23 cellular contexts compared by ENCODE assay signal in the genomic region with DNA sequence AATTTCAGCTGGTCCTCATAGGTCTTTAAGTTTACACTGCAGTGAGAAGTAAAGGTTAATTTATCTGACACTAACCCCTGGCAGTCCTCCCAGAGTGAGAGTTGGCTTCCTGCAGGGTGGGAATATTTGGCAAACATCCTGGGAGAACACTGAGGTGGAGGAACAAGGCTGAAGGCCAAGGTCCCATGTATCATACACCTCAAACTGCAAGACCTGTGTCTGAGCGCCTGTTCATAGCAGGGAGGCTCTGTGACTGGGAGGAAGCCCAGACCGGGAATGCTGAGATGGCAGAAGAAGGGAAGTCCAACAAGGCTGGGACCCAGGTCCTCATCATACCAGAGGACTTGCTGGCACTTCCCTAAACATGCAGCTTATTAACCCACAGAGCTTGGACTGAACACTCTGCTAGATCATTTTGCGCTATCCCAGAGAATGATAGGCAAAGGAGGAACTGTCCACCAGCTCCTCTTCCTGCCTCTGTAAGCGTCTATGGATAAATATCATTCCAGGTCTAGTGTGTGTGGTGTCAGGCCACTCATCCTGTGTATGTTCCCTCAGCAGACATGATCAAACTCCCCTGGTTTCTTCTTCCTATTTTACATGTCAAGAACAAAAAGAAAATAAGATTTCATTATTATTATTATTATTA.
A peak's percentile ranks its signal among the peaks of the same experiment; 100 is the strongest.
DNase-seq lines count a peak whose midpoint lies in the region; ATAC-seq and TF ChIP-seq lines count a peak whose summit lies in the region.
"Had no signal": no experiment of that assay in that cellular context is flagged by ENCODE, and none has a peak within 500 bp of the region (broad histone marks: within the 10 kb centered on the region; RNA-seq: fewer than 3 reads in every experiment).

No MANE protein-coding gene starts in this region.

- H3K4me2 ChIP-seq in smooth muscle cell: no peak overlapping the region
- H3K4me2 ChIP-seq: A549, BLaER1 had no signal

- no peaks in the 10 kb centered on the region for H4K20me1 ChIP-seq in smooth muscle cell (ENCODE audit: low read depth)
- H4K20me1 ChIP-seq: BLaER1 had no signal

- intact Hi-C loops in Right ventricle myocardium inferior (cut with DNase I) (no loop called here), adrenal gland (cut with DNase I) (no loop called here), stomach (cut with DNase I; ENCODE audit: low total_unique reads) (no loop called here)

- H3K4me3 ChIP-seq in right atrium auricular region (no peak overlapping the region), adrenal gland (no peak overlapping the region), fibroblast of the aortic adventitia (ENCODE audit: low read depth, low read length) (no peak overlapping the region), stomach (no peak overlapping the region), smooth muscle cell (no peak overlapping the region)
- H3K4me3 ChIP-seq: A549, BLaER1, MG63, sigmoid colon had no signal

- 60 to 65% (median 64%) methylated on average over 4 of the region's 4 CpGs for WGBS in adrenal gland, 4 donors
- WGBS in stomach, 5 donors: 60 to 77% (median 71%) methylated on average over 4 of the region's 4 CpGs
- 93% methylated on average over 4 of the region's 4 CpGs for WGBS in smooth muscle cell (ENCODE audit: low lambda C conversion rate)

- ATAC-seq in Right ventricle myocardium inferior (peak; percentile 36), GM21717 (IDR thresholded peaks at IDR 0.05; ENCODE audit: unreplicated experiment) (no peak)
- ATAC-seq: A549; activated CD8-positive, alpha-beta memory T cell treated with anti-CD3 and anti-CD28 coated beads, Interleukin-2, amount 10 ng/mL, durations not matched to agents 7 days and 5 days; naive thymus-derived CD8-positive, alpha-beta T cell; stimulated activated effector memory CD8-positive, alpha-beta T cell treated with anti-CD3 and anti-CD28 coated beads, Interleukin-12 subunit alpha, Interleukin-12 subunit beta, amount 100 ng/mL, for 72 hours had no signal

- no peaks in the 10 kb centered on the region for H3K79me2 ChIP-seq in smooth muscle cell (ENCODE audit: low read depth)

- no peak overlapping the region for H2AFZ ChIP-seq in smooth muscle cell (ENCODE audit: low read depth)

- TF ChIP-seq CTCF in right atrium auricular region (IDR thresholded peaks at IDR 0.05) (no peak), adrenal gland (IDR thresholded peaks at IDR 0.05) (no peak), fibroblast of the aortic adventitia (IDR thresholded peaks at IDR 0.05; ENCODE audit: insufficient read depth, low read length) (no peak), stomach (IDR thresholded peaks at IDR 0.05) (no peak), smooth muscle cell (IDR thresholded peaks at IDR 0.05; ENCODE audit: borderline replicate concordance, insufficient read depth, poor library complexity, severe bottlenecking) (no peak)

- no peak overlapping the region for H3K9ac ChIP-seq in smooth muscle cell (ENCODE audit: low read depth)
- H3K9ac ChIP-seq: BLaER1 had no signal

- TF ChIP-seq EP300 in stomach (IDR thresholded peaks at IDR 0.05): no peak

- no peak overlapping the region for H3K27ac ChIP-seq in right atrium auricular region
- no peak overlapping the region for H3K27ac ChIP-seq in adrenal gland
- H3K27ac ChIP-seq in stomach: no peak overlapping the region
- H3K27ac ChIP-seq in smooth muscle cell (ENCODE audit: low read depth): no peak overlapping the region
- H3K27ac ChIP-seq: A549, BLaER1, sigmoid colon had no signal

- no peak for TF ChIP-seq POLR2A in adrenal gland (IDR thresholded peaks at IDR 0.05)
- TF ChIP-seq POLR2A in stomach (IDR thresholded peaks at IDR 0.05): no peak
- no peak for TF ChIP-seq POLR2A in erythroblast (IDR thresholded peaks at IDR 0.05; ENCODE audit: low read length)

- H3K4me1 ChIP-seq in right atrium auricular region: peaks cover 0 to 16% of the 10 kb centered on the region in 2 donors
- peaks cover 5 to 23% of the 10 kb centered on the region in 2 donors for H3K4me1 ChIP-seq in adrenal gland (replicated peaks in 1 of 2)
- peaks cover 0 to 16% (median 6%) of the 10 kb centered on the region in 4 donors for H3K4me1 ChIP-seq in stomach
- H3K4me1 ChIP-seq in smooth muscle cell (ENCODE audit: low read depth): no peaks in the 10 kb centered on the region
- H3K4me1 ChIP-seq: BLaER1 had no signal

- DNase-seq in Right ventricle myocardium inferior (ENCODE audit: missing footprints): no peak
- no peak for DNase-seq in right atrium auricular region (ENCODE audit: low spot score)
- peak in 5 of 7 donors; percentile 20 to 31 (median 25) for DNase-seq in adrenal gland
- peak; percentile 37 for DNase-seq in fibroblast of the aortic adventitia (ENCODE audit: low read depth)
- peak; percentile 29 for DNase-seq in stomach
- DNase-seq in smooth muscle cell (lab: John Stamatoyannopoulos, UW; ENCODE audit: unreplicated experiment): no peak
- DNase-seq in erythroblast (lab: John Stamatoyannopoulos, UW): no peak
- DNase-seq: activated CD8-positive, alpha-beta memory T cell treated with anti-CD3 and anti-CD28 coated beads, Interleukin-2, amount 10 ng/mL, durations not matched to agents 7 days and 5 days; activated naive CD8-positive, alpha-beta T cell treated with anti-CD3 and anti-CD28 coated beads for 36 hours; dermis blood vessel endothelial cell; foreskin melanocyte; hypothalamus; kidney; MG63; naive thymus-derived CD8-positive, alpha-beta T cell; NCI-H1417 treated with DMSO at 0.1 percent for 48 hours; NCI-H345; RPMI8226; sigmoid colon had no signal

- H3K27me3 ChIP-seq in right atrium auricular region (no peaks in the 10 kb centered on the region), adrenal gland (no peaks in the 10 kb centered on the region), stomach (no peaks in the 10 kb centered on the region), smooth muscle cell (ENCODE audit: low read depth) (no peaks in the 10 kb centered on the region)
- H3K27me3 ChIP-seq: BLaER1, MG63, sigmoid colon had no signal

- no peaks in the 10 kb centered on the region for H3K36me3 ChIP-seq in right atrium auricular region
- no peaks in the 10 kb centered on the region for H3K36me3 ChIP-seq in adrenal gland (replicated peaks in 1 of 2)
- H3K36me3 ChIP-seq in stomach: no peaks in the 10 kb centered on the region
- no peaks in the 10 kb centered on the region for H3K36me3 ChIP-seq in smooth muscle cell (ENCODE audit: low read depth)
- H3K36me3 ChIP-seq: BLaER1, MG63, sigmoid colon had no signal

- no peaks in the 10 kb centered on the region for H3F3A ChIP-seq in smooth muscle cell (ENCODE audit: low read depth)

- H3K9me3 ChIP-seq in right atrium auricular region (no peaks in the 10 kb centered on the region), adrenal gland (replicated peaks in 1 of 3) (no peaks in the 10 kb centered on the region), stomach (no peaks in the 10 kb centered on the region), smooth muscle cell (replicated peaks; ENCODE audit: low read depth) (no peaks in the 10 kb centered on the region)
- H3K9me3 ChIP-seq: A549, BLaER1, MG63, sigmoid colon had no signal

Comparison
In these comparisons a context has a peak if more than half of its experiments do, and no peak if none do; other contexts are left out.
1. DNase-seq: peak in adrenal gland (5 of 7), fibroblast of the aortic adventitia (single experiment) and stomach (single experiment); none in Right ventricle myocardium inferior (single experiment), right atrium auricular region (single experiment), smooth muscle cell (single experiment) and erythroblast (0 of 2).